ENCODE assay signal across 26 cellular contexts in the genomic region with DNA sequence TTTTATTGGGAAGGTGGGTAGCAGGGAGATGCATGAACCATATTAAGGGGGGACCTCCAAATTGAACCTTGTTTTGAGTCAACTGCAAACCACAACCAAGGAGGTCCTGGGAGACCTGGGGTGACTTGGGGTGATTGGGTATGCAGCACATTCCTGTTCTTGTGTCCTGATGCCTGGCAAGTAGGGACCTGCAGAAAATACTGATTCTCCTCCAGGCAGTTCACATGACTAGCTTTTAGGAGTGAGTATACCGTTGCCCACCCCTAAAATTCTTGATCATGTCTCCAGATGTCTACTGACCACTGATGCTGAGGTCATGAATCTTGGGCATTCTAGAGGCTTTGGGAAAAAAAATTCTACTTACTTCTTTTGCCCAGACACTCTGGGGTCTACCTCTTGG. TPM values are rescaled to one million over a fixed set of nuclear protein-coding genes. Genes with fewer than 3 reads are reported as not detected.
"Had no signal": no experiment of that assay in that cellular context is flagged by ENCODE, and none has a peak within 500 bp of the region (broad histone marks: within the 10 kb centered on the region; RNA-seq: fewer than 3 reads in every experiment).

No MANE protein-coding gene starts in this region.

- ATAC-seq: activated CD8-positive, alpha-beta T cell treated with anti-CD3 and anti-CD28 coated beads for 36 hours; activated T-cell treated with anti-CD3 and anti-CD28 coated beads, Interleukin-2, amount 50 U/mL, for 4 hours; naive thymus-derived CD4-positive, alpha-beta T cell; pancreas; psoas muscle; stimulated activated naive B cell treated with anti-CD40 and anti-IgM and Interleukin-4, amounts not matched to agents 10 μg/mL and 1 μg/mL and 100 μg/mL, for 72 hours; T-helper 17 cell; upper lobe of right lung; WTC11 had no signal

- H3K27ac ChIP-seq: psoas muscle, tibial artery, upper lobe of right lung had no signal

- DNase-seq: activated CD4-positive, alpha-beta T cell treated with anti-CD3 and anti-CD28 coated beads for 1 hour; activated CD4-positive, alpha-beta T cell treated with anti-CD3 and anti-CD28 coated beads, Interleukin-2, amount 50 U/mL, for 1 hour; activated CD8-positive, alpha-beta T cell treated with anti-CD3 and anti-CD28 coated beads for 36 hours; activated gamma-delta T cell treated with Interleukin-2 at 50 U/mL for 16 hours; activated naive CD4-positive, alpha-beta T cell treated with anti-CD3 and anti-CD28 coated beads, Interleukin-2, amount 50 U/mL, for 16 hours; activated T-cell treated with anti-CD3 and anti-CD28 coated beads, Interleukin-2, amount 50 U/mL, for 4 hours; amniotic stem cell; head of caudate nucleus; hippocampal formation; midbrain; naive thymus-derived CD4-positive, alpha-beta T cell; nucleus accumbens; pancreas; psoas muscle; stimulated activated CD4-positive, alpha-beta T cell treated with anti-CD3 and anti-CD28 coated beads, Interleukin-1b, Interleukin-23, amount 100 ng/mL, for 48 hours; stimulated activated naive B cell treated with anti-CD40 and anti-IgM and Interleukin-4, amounts not matched to agents 10 μg/mL and 1 μg/mL and 100 μg/mL, for 72 hours; stomach; T-helper 17 cell; T1000; tibial artery; upper lobe of right lung had no signal

- FAIRE-seq: astrocyte, pancreas had no signal

RNA-seq across cellular contexts. Expression of a gene that starts 6.3 kb away (rescaled TPM):
- total RNA-seq: activated CD8-positive, alpha-beta T cell treated with anti-CD3 and anti-CD28 coated beads for 36 hours; fibroblast of lung; fibroblast of villous mesenchyme; neural crest cell had no signal
